15 cellular contexts compared by ENCODE assay signal in the genomic region with DNA sequence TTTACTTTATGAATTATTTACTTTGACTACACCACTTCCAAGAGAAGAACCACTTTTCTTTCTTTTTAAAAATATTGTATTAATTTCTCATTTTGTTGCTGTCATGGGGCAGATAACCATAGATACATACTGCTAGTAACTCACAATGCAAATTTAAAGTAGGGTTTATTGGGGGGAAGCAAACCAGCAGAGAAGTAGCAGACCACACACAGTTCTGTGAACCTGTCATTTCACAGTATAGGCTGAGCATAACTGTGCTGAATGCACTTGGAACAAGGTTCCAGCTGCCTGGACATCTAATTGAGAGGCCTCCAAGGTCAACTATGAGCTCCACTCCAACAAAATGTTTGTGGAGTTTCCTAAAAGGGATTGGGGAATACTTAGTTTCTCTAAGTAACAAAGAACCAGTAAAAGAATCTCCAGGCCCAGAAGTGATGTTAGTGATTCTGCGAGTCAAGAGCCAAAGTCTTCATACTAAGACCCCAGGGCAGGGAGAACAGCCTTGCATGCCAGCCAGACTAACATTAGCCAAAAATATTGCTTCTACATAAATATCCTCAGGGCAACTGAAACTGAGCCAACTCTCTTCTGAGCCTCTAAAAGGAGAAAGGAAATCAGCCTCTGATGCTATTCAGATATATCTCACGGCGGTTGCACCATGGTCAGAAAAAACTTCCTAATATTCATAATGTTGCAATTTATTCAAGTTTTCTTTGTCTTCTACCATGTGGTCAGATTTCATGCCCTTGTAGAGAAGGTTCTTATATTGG.
DNase-seq lines count a peak whose midpoint lies in the region; ATAC-seq and FAIRE-seq lines count a peak whose summit lies in the region.
"Had no signal": no experiment of that assay in that cellular context is flagged by ENCODE, and none has a peak within 500 bp of the region (broad histone marks: within the 10 kb centered on the region; RNA-seq: fewer than 3 reads in every experiment).

No MANE protein-coding gene starts in this region.

- FAIRE-seq in RCC 7860 (lab: Jason Lieb, UNC): no peak

- DNase-seq in ELR (ENCODE audit: low read depth) (peak; percentile 46), RPMI7951 (ENCODE audit: low read depth) (peak; percentile 15), fibroblast of the conjunctiva (ENCODE audit: low read depth) (peak; percentile 57), RCC 7860 (ENCODE audit: low spot score) (no peak), mesenteric fat pad (ENCODE audit: low spot score) (no peak), MG63 (no peak)
- no peak for DNase-seq in activated CD4-positive, alpha-beta T cell treated with anti-CD3 and anti-CD28 coated beads, Interleukin-2, amount 10 ng/mL, durations not matched to agents 24 days and 14 days
- DNase-seq: activated CD4-positive, alpha-beta T cell treated with anti-CD3 and anti-CD28 coated beads, Interleukin-2, amount 50 U/mL, for 1 hour; DMS153; effector CD4-positive, alpha-beta T cell; glutamatergic neuron; naive thymus-derived CD4-positive, alpha-beta T cell; upper lobe of right lung had no signal

- H3K27ac Mint-ChIP-seq in activated CD4-positive, alpha-beta T cell treated with anti-CD3 and anti-CD28 coated beads, Interleukin-2, amount 10 ng/mL, durations not matched to agents 24 days and 14 days: no peak overlapping the region
- H3K27ac Mint-ChIP-seq: activated T-helper 1 cell treated with anti-CD3 and anti-CD28 coated beads, Interleukin-12 subunit alpha, Interleukin-12 subunit beta, Interleukin-2, Interleukin-4 antibody, amounts not matched to agents 30 ng/mL and 10 ng/mL and 1 ng/mL, durations not matched to agents 14 hours and 24 hours and 36 hours; naive thymus-derived CD4-positive, alpha-beta T cell had no signal

- H3K9me3 Mint-ChIP-seq in activated CD4-positive, alpha-beta T cell treated with anti-CD3 and anti-CD28 coated beads, Interleukin-2, amount 10 ng/mL, durations not matched to agents 24 days and 14 days: no peaks in the 10 kb centered on the region
- H3K9me3 Mint-ChIP-seq: activated T-helper 1 cell treated with anti-CD3 and anti-CD28 coated beads, Interleukin-12 subunit alpha, Interleukin-12 subunit beta, Interleukin-2, Interleukin-4 antibody, amounts not matched to agents 30 ng/mL and 10 ng/mL and 1 ng/mL, durations not matched to agents 14 hours and 24 hours and 36 hours had no signal

- H3K27me3 Mint-ChIP-seq in activated CD4-positive, alpha-beta T cell treated with anti-CD3 and anti-CD28 coated beads, Interleukin-2, amount 10 ng/mL, durations not matched to agents 24 days and 14 days: no peaks in the 10 kb centered on the region

- no peaks in the 10 kb centered on the region for H3K36me3 Mint-ChIP-seq in activated CD4-positive, alpha-beta T cell treated with anti-CD3 and anti-CD28 coated beads, Interleukin-2, amount 10 ng/mL, durations not matched to agents 24 days and 14 days (ENCODE audit: low read depth)
- H3K36me3 Mint-ChIP-seq: naive thymus-derived CD4-positive, alpha-beta T cell had no signal

- peak; percentile 51 for ATAC-seq in HG03045 (IDR thresholded peaks at IDR 0.05; ENCODE audit: unreplicated experiment)
- ATAC-seq: naive thymus-derived CD4-positive, alpha-beta T cell; upper lobe of right lung had no signal

- H3K36me3 ChIP-seq in MG63: no peaks in the 10 kb centered on the region
- H3K36me3 ChIP-seq: upper lobe of right lung had no signal

- no peak overlapping the region for H3K4me3 ChIP-seq in MG63
- H3K4me3 ChIP-seq: upper lobe of right lung had no signal

- no peaks in the 10 kb centered on the region for H3K27me3 ChIP-seq in MG63
- H3K27me3 ChIP-seq: upper lobe of right lung had no signal

- no peak overlapping the region for H3K4me3 Mint-ChIP-seq in activated CD4-positive, alpha-beta T cell treated with anti-CD3 and anti-CD28 coated beads, Interleukin-2, amount 10 ng/mL, durations not matched to agents 24 days and 14 days
- H3K4me3 Mint-ChIP-seq: activated T-helper 1 cell treated with anti-CD3 and anti-CD28 coated beads, Interleukin-12 subunit alpha, Interleukin-12 subunit beta, Interleukin-2, Interleukin-4 antibody, amounts not matched to agents 30 ng/mL and 10 ng/mL and 1 ng/mL, durations not matched to agents 14 hours and 24 hours and 36 hours; naive thymus-derived CD4-positive, alpha-beta T cell had no signal

- intact Hi-C loops in activated CD4-positive, alpha-beta T cell treated with anti-CD3 and anti-CD28 coated beads, Interleukin-2, amount 10 ng/mL, durations not matched to agents 24 days and 14 days (cut with micrococcal nuclease): no loop called here

- H3K9me3 ChIP-seq in MG63: no peaks in the 10 kb centered on the region; the same call in 1 of the 2 replicates
- H3K9me3 ChIP-seq: upper lobe of right lung had no signal

- no peaks in the 10 kb centered on the region for H3K4me1 Mint-ChIP-seq in activated CD4-positive, alpha-beta T cell treated with anti-CD3 and anti-CD28 coated beads, Interleukin-2, amount 10 ng/mL, durations not matched to agents 24 days and 14 days
- H3K4me1 Mint-ChIP-seq: naive thymus-derived CD4-positive, alpha-beta T cell had no signal

Comparison
In these comparisons a context has a peak if more than half of its experiments do, and no peak if none do; other contexts are left out.
1. DNase-seq: peak in ELR (single experiment), RPMI7951 (single experiment) and fibroblast of the conjunctiva (single experiment); none in activated CD4-positive, alpha-beta T cell treated with anti-CD3 and anti-CD28 coated beads, Interleukin-2, amount 10 ng/mL, durations not matched to agents 24 days and 14 days (single experiment), RCC 7860 (single experiment), mesenteric fat pad (single experiment) and MG63 (single experiment).